In the genomic region with DNA sequence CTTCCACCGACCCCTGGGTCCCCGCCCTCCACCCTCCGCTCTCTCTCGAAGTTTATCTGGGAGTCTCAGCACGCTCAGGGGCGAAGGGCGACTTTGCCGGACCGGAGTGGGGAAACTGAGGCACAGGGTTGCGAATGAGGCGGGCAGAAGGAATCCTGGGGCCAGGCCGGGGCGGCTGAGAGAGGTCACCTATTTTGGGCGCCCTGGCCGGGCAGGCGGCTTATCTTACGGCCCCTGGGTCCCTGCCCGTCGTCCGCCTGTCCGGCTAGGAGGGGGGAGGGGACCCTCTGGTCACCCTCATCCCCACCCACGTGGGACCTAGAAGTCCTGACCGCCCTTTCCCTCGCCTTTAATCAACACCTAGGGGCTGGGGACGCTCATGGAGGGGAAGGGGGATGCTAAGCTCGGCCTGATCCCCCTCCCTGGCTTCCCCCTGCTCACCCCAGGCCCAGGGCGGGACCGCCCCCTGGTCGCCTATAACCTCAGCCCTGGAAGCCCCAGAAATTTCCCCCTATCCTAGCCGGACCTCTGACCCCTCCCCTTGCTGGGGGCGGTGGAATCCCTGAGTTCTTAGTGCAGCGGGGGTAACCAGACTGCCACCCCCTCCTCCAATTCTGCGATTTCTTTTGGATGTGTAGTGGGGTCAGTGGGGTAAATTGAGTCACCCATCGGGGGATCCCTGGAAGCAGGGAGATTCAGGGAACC, we compare ENCODE assay signal across 6 cellular contexts. TPM values are rescaled to one million over a fixed set of nuclear protein-coding genes. Genes with fewer than 3 reads are reported as not detected.
DNase-seq lines count a peak whose midpoint lies in the region; ATAC-seq and TF ChIP-seq lines count a peak whose summit lies in the region.

No MANE protein-coding gene starts in this region.

- DNase-seq in EL, result peak; percentile 41
- DNase-seq in SK-N-MC (ENCODE audit: low read depth, low spot score), result no peak
- DNase-seq in heart right ventricle, result peak; percentile 47 to 63
- DNase-seq in suprapubic skin (ENCODE audit: low spot score in 2 of 2), result no peak
- DNase-seq in iPS-NIHi7 (ENCODE audit: extremely low spot score), result no peak

- TF ChIP-seq POLR2A in suprapubic skin (IDR thresholded peaks at IDR 0.05), result no peak

- intact Hi-C loops in heart right ventricle (cut with DNase I), result loop anchor here in 8 of 10 donors (2.0 to 10.0 kb wide), 10 partner anchors 13 to 655 kb away; a partner anchor contains a TSS

- ATAC-seq in heart right ventricle (peak in 1 of 8 donors; percentile 7), HG02759 (IDR thresholded peaks at IDR 0.05; ENCODE audit: unreplicated experiment) (no peak)

- H3K9me3 ChIP-seq in SK-N-MC (ENCODE audit: low read depth, low read length), result no peaks in the 10 kb centered on the region
- no peaks in the 10 kb centered on the region for H3K9me3 ChIP-seq in heart right ventricle
- H3K9me3 ChIP-seq in suprapubic skin, result no peaks in the 10 kb centered on the region

- peaks cover 19 to 77% (median 63%) of the 10 kb centered on the region in 9 donors for H3K4me1 ChIP-seq in heart right ventricle
- H3K4me1 ChIP-seq in suprapubic skin, result peaks cover 60% of the 10 kb centered on the region

- 0 to 1% methylated on average over 31 to 33 of the region's 34 CpGs for WGBS in heart right ventricle, 2 donors
- WGBS in suprapubic skin, result 0% methylated on average over 8 of the region's 34 CpGs

- TF ChIP-seq CTCF in heart right ventricle (IDR thresholded peaks at IDR 0.05) (no peak), suprapubic skin (IDR thresholded peaks at IDR 0.05) (no peak)

- H3K27me3 ChIP-seq in heart right ventricle, result peaks cover 0 to 10% (median 0%) of the 10 kb centered on the region in 7 donors
- no peaks in the 10 kb centered on the region for H3K27me3 ChIP-seq in suprapubic skin

- no peak for TF ChIP-seq EP300 in suprapubic skin (IDR thresholded peaks at IDR 0.05)

- H3K27ac ChIP-seq in SK-N-MC (no peak overlapping the region), heart right ventricle (peak overlapping the region; percentile 90 to 99 (median 96)), suprapubic skin (peak overlapping the region; percentile 85)

- H3K4me3 ChIP-seq in SK-N-MC, result peak overlapping the region; percentile 91
- H3K4me3 ChIP-seq in heart right ventricle, result peak overlapping the region; percentile 81 to 97 (median 94)
- peak overlapping the region; percentile 93 for H3K4me3 ChIP-seq in suprapubic skin

- H3K36me3 ChIP-seq in SK-N-MC (ENCODE audit: insufficient read depth, low read length), result peaks cover 19% of the 10 kb centered on the region; the same call in 1 of the 2 replicates
- peaks cover 0 to 39% (median 8%) of the 10 kb centered on the region in 9 donors for H3K36me3 ChIP-seq in heart right ventricle
- peaks cover 15% of the 10 kb centered on the region for H3K36me3 ChIP-seq in suprapubic skin

- H3K9ac ChIP-seq in SK-N-MC (ENCODE audit: insufficient read length), result peak overlapping the region; percentile 78

RNA-seq across cellular contexts. Expression of a gene that starts 0.6 kb away (rescaled TPM):
- 100 to 1,000 TPM in 1 of 10 donors, 10 to 100 TPM in 9; 60.6 to 152 (median 73.5) TPM for total RNA-seq in heart right ventricle
- 100 to 1,000 TPM in 1 of 2 donors, 10 to 100 TPM in 1; 93.7 to 314 TPM for polyA plus RNA-seq in heart right ventricle
- total RNA-seq in suprapubic skin, result 10 to 100 TPM; 25.5 to 80.7 (median 40.5) TPM

RNA-seq across cellular contexts. Expression of a gene that starts 2.7 kb away (rescaled TPM):
- total RNA-seq in heart right ventricle (10 to 100 TPM; 20.4 to 33.6 (median 21.5) TPM), suprapubic skin (10 to 100 TPM; 52.9 to 72.7 (median 60.7) TPM)
- 10 to 100 TPM; 43.1 to 62.0 TPM for polyA plus RNA-seq in heart right ventricle

RNA-seq across cellular contexts. Expression of a gene that starts 19.6 kb away (rescaled TPM):
- total RNA-seq in heart right ventricle (100 to 1,000 TPM in 5 of 10 donors, 10 to 100 TPM in 5; 23.0 to 438 (median 111) TPM), suprapubic skin (100 to 1,000 TPM in 2 of 4 donors, 10 to 100 TPM in 2; 55.3 to 109 (median 86.8) TPM)
- 100 to 1,000 TPM; 275 to 475 TPM for polyA plus RNA-seq in heart right ventricle

RNA-seq across cellular contexts. Expression of a gene that starts 27.2 kb away (rescaled TPM):
- total RNA-seq in heart right ventricle (under 1 TPM in 5 of 10 donors, not detected in 5; 0.16 to 0.79 (median 0.36) TPM), suprapubic skin (10 to 100 TPM; 52.4 to 77.2 (median 66.8) TPM)
- polyA plus RNA-seq in heart right ventricle, result under 1 TPM; 0.17 to 0.37 TPM

RNA-seq across cellular contexts. Expression of a gene that starts 32.5 kb away (rescaled TPM):
- 10 to 100 TPM in 1 of 10 donors, 1 to 10 TPM in 6, under 1 TPM in 3; 0.45 to 11.0 (median 1.4) TPM for total RNA-seq in heart right ventricle
- polyA plus RNA-seq in heart right ventricle, result 1 to 10 TPM in 1 of 2 donors, under 1 TPM in 1; 0.70 to 1.3 TPM
- total RNA-seq in suprapubic skin, result 1 to 10 TPM; 1.1 to 3.1 (median 1.2) TPM

Comparison
In these comparisons a context has a peak if more than half of its experiments do, and no peak if none do; other contexts are left out.
1. DNase-seq: peak in EL (single experiment) and heart right ventricle (2 of 2); none in SK-N-MC (single experiment), suprapubic skin (0 of 2) and iPS-NIHi7 (single experiment).
2. Peak in every context shown above with its lines, with median percentiles within 50 percentile points of each other: H3K4me3 ChIP-seq.